In the genomic region with DNA sequence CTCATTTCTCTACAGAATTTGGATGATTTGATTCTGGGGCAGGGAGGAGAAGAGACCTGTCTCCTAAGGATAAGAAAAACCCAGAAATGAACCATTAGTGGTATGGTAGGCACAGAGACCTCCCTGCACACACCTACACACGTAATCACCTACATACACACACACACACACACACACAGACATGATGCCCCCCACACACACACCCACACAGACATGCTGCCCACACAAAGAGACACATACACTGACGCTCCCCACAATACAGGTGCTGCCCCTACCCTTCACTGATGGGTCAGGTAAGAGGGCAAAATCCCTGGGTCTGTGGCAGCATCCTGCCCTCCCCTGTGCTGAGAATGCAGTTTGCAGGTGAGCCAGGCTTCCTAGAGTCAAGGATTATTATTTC, we compare ENCODE assay signal across 1 cellular context.
A peak's percentile ranks its signal among the peaks of the same experiment; 100 is the strongest.
TF ChIP-seq lines count a peak whose summit lies in the region.

No MANE protein-coding gene starts in this region.

TF ChIP-seq in GM12878, 131 proteins besides CTCF, POLR2A, EP300 and RAD21:
- no peak for TF ChIP-seq NR2C2 (IDR thresholded peaks at IDR 0.05; ENCODE audit: borderline replicate concordance, control insufficient read depth, insufficient read length, low read depth)
- TF ChIP-seq NFXL1 (IDR thresholded peaks at IDR 0.05; ENCODE audit: borderline replicate concordance) = no peak
- TF ChIP-seq MXI1 (IDR thresholded peaks at IDR 0.05; ENCODE audit: low read depth, low read length) = 0 out of 2 replicates have a peak, but pooled peaks have one; percentile 2
- TF ChIP-seq RB1 (IDR thresholded peaks at IDR 0.05; ENCODE audit: borderline replicate concordance) = no peak
